In the genomic region with DNA sequence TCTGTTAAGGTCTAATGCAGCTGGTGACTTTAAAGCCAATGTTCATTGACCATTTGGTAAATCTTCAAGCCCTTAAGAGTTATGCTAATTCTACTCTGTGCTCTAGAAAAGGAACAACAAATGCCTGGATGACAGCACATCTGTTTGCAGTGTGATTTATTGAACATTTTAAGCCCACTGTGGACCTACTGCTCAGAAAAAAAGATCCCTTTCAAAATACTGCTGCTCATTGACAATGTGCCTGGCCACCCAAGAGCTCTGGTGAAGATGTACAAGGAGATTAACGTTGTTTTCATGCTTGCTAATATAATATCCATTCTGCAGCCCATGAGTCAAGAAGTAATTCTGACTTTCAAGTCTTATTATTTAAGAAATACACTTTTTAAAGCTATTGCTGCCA, we compare ENCODE assay signal across 22 cellular contexts.
DNase-seq lines count a peak whose midpoint lies in the region; ATAC-seq and TF ChIP-seq lines count a peak whose summit lies in the region.
"Had no signal": no experiment of that assay in that cellular context is flagged by ENCODE, and none has a peak within 500 bp of the region (broad histone marks: within the 10 kb centered on the region; RNA-seq: fewer than 3 reads in every experiment).

No MANE protein-coding gene starts in this region.

- in situ Hi-C loops in GM23248 (cut with MboI), result no loop called here

- no peak overlapping the region for H3K4me3 ChIP-seq in GM23248
- no peak overlapping the region for H3K4me3 ChIP-seq in KMS-11 (IDR thresholded peaks at IDR 0.05; ENCODE audit: insufficient read depth, low read depth, low read length)
- no peak overlapping the region for H3K4me3 ChIP-seq in neutrophil (ENCODE audit: low read depth in 1 of 2, low read length in 1 of 2)

- H3K9me2 ChIP-seq in GM23248 (ENCODE audit: insufficient read depth), result no peaks in the 10 kb centered on the region

- no peaks in the 10 kb centered on the region for H4K20me1 ChIP-seq in GM23248 (ENCODE audit: insufficient read depth)
- no peaks in the 10 kb centered on the region for H4K20me1 ChIP-seq in KMS-11 (ENCODE audit: insufficient read depth)

- CTCF ChIA-PET in activated CD8-positive, alpha-beta memory T cell treated with anti-CD3 and anti-CD28 coated beads, Interleukin-2, amount 10 ng/mL, durations not matched to agents 7 days and 5 days (lab: Charles Lee), result no interaction called here

- peaks cover 1% of the 10 kb centered on the region for H3K36me3 Mint-ChIP-seq in activated CD8-positive, alpha-beta memory T cell treated with anti-CD3 and anti-CD28 coated beads, Interleukin-2, amount 10 ng/mL, durations not matched to agents 7 days and 5 days

- H3K27ac Mint-ChIP-seq in activated CD8-positive, alpha-beta memory T cell treated with anti-CD3 and anti-CD28 coated beads, Interleukin-2, amount 10 ng/mL, durations not matched to agents 7 days and 5 days, result no peak overlapping the region
- H3K27ac Mint-ChIP-seq: CD4-positive, alpha-beta memory T cell had no signal

- 60% methylated on average over 1 of the region's 1 CpG for WGBS in GM23248 (ENCODE audit: low coverage in 1 of 2, low lambda C conversion rate in 2 of 2, missing lambda C conversion rate in 2 of 2), 2 experiments

- H3K27me3 ChIP-seq in GM23248 (replicated peaks; ENCODE audit: insufficient read depth) (no peaks in the 10 kb centered on the region), KMS-11 (ENCODE audit: insufficient read depth, low read depth) (no peaks in the 10 kb centered on the region), neutrophil (no peaks in the 10 kb centered on the region)

- no peak for DNase-seq in GM23248
- peak; percentile 15 for DNase-seq in SK-N-DZ (ENCODE audit: low spot score)
- DNase-seq in GM03348 (ENCODE audit: low spot score), result no peak
- DNase-seq in globus pallidus (ENCODE audit: low spot score), result no peak
- DNase-seq in activated CD8-positive, alpha-beta memory T cell treated with anti-CD3 and anti-CD28 coated beads, Interleukin-2, amount 10 ng/mL, durations not matched to agents 7 days and 5 days, result no peak
- DNase-seq: C1 segment of cervical spinal cord; CD4-positive, alpha-beta memory T cell; COR-L47; DMS53; KBM-7; NCI-H1092; NCI-H1417 treated with DMSO at 0.1 percent for 48 hours; NCI-H1694 treated with DMSO at 0.1 percent for 48 hours; NCI-H2081; NCI-H226; NCI-H510A; NK-92 treated with Interleukin-12 subunit alpha and Interleukin-12 subunit beta, amount 100 ng/mL, for 24 hours; PC-3; T-helper 1 cell had no signal

- no peak overlapping the region for H3K27ac ChIP-seq in GM23248
- H3K27ac ChIP-seq in KMS-11, result no peak overlapping the region
- H3K27ac ChIP-seq in neutrophil, result peak overlapping the region; percentile 65

- H3K4me2 ChIP-seq in GM23248 (ENCODE audit: unreplicated experiment) (peak overlapping the region; percentile 37), KMS-11 (peak overlapping the region; percentile 21; the same call in 1 of the 2 replicates)

- no peaks in the 10 kb centered on the region for H3K9me3 ChIP-seq in GM23248 (ENCODE audit: low read depth)
- H3K9me3 ChIP-seq in neutrophil, result no peaks in the 10 kb centered on the region

- H3K36me3 ChIP-seq in GM23248 (ENCODE audit: low read depth) (no peaks in the 10 kb centered on the region), KMS-11 (ENCODE audit: insufficient read depth) (no peaks in the 10 kb centered on the region), neutrophil (no peaks in the 10 kb centered on the region)

- no peaks in the 10 kb centered on the region for H3K27me3 Mint-ChIP-seq in activated CD8-positive, alpha-beta memory T cell treated with anti-CD3 and anti-CD28 coated beads, Interleukin-2, amount 10 ng/mL, durations not matched to agents 7 days and 5 days
- H3K27me3 Mint-ChIP-seq: CD4-positive, alpha-beta memory T cell had no signal

- peaks cover 25% of the 10 kb centered on the region for H3F3A ChIP-seq in GM23248 (ENCODE audit: insufficient read depth)

- no peak for ATAC-seq in HG02678 (IDR thresholded peaks at IDR 0.05; ENCODE audit: unreplicated experiment)
- no peak for ATAC-seq in activated CD8-positive, alpha-beta memory T cell treated with anti-CD3 and anti-CD28 coated beads, Interleukin-2, amount 10 ng/mL, durations not matched to agents 7 days and 5 days
- ATAC-seq: PC-3 had no signal

- H3K79me2 ChIP-seq in GM23248 (ENCODE audit: insufficient read depth), result peaks cover 12% of the 10 kb centered on the region; the same call in 1 of the 2 replicates
- no peaks in the 10 kb centered on the region for H3K79me2 ChIP-seq in KMS-11 (ENCODE audit: insufficient read depth, low read depth)

- H3K9me3 Mint-ChIP-seq in activated CD8-positive, alpha-beta memory T cell treated with anti-CD3 and anti-CD28 coated beads, Interleukin-2, amount 10 ng/mL, durations not matched to agents 7 days and 5 days (ENCODE audit: low read depth), result no peaks in the 10 kb centered on the region

- no peak for TF ChIP-seq CTCF in KMS-11 (conservative IDR thresholded peaks at IDR 0.05; ENCODE audit: low read depth, low read length)
- no peak for TF ChIP-seq CTCF in neutrophil (IDR thresholded peaks at IDR 0.05)

- H2AFZ ChIP-seq in GM23248 (no peak overlapping the region), KMS-11 (ENCODE audit: low read depth) (no peak overlapping the region)

- H3K4me3 Mint-ChIP-seq in activated CD8-positive, alpha-beta memory T cell treated with anti-CD3 and anti-CD28 coated beads, Interleukin-2, amount 10 ng/mL, durations not matched to agents 7 days and 5 days, result no peak overlapping the region
- H3K4me3 Mint-ChIP-seq: CD4-positive, alpha-beta memory T cell had no signal

- H3K4me1 ChIP-seq in GM23248 (ENCODE audit: insufficient read depth), result peaks cover 39% of the 10 kb centered on the region
- peaks cover 16% of the 10 kb centered on the region for H3K4me1 ChIP-seq in KMS-11 (ENCODE audit: low read depth, poor library complexity, severe bottlenecking)
- H3K4me1 ChIP-seq in neutrophil (ENCODE audit: control insufficient read depth in 1 of 2, insufficient read depth in 1 of 2, low read depth in 1 of 2, low read length in 1 of 2), result peaks cover 25 to 39% of the 10 kb centered on the region in 2 experiments

- no peak overlapping the region for H3K9ac ChIP-seq in GM23248
- no peak overlapping the region for H3K9ac ChIP-seq in KMS-11

- peaks cover 19% of the 10 kb centered on the region for H3K4me1 Mint-ChIP-seq in activated CD8-positive, alpha-beta memory T cell treated with anti-CD3 and anti-CD28 coated beads, Interleukin-2, amount 10 ng/mL, durations not matched to agents 7 days and 5 days
